In genomic region chr11:2262301-2263011, GRCh38 we compare ENCODE assay signal across 20 cellular contexts. TPM values are rescaled to one million over a fixed set of nuclear protein-coding genes. Genes with fewer than 3 reads are reported as not detected.
"Had no signal": no experiment of that assay in that cellular context is flagged by ENCODE, and none has a peak within 500 bp of the region (broad histone marks: within the 10 kb centered on the region; RNA-seq: fewer than 3 reads in every experiment).

No MANE protein-coding gene starts in this region.

- H3K36me3 ChIP-seq: tibial nerve, vagina had no signal

- DNase-seq: activated CD4-positive, alpha-beta T cell treated with anti-CD3 and anti-CD28 coated beads, Interleukin-2, amount 50 U/mL, for 48 hours; activated CD4-positive, CD25-positive, alpha-beta regulatory T cell treated with anti-CD3 and anti-CD28 coated beads, Interleukin-2, amount 50 U/mL, for 72 hours; activated effector memory CD4-positive, alpha-beta T cell treated with anti-CD3 and anti-CD28 coated beads, Interleukin-2, amount 50 U/mL, for 16 hours; activated T-cell treated with anti-CD3 and anti-CD28 coated beads, Interleukin-2, amount 50 U/mL, for 4 hours; caudate nucleus; effector CD4-positive, alpha-beta T cell; foreskin melanocyte; mesenchymal stem cell; naive thymus-derived CD8-positive, alpha-beta T cell; stimulated activated CD4-positive, alpha-beta T cell treated with anti-CD3 and anti-CD28 coated beads, Interleukin-15, amount 100 ng/mL, for 24 hours; stimulated activated CD4-positive, alpha-beta T cell treated with anti-CD3 and anti-CD28 coated beads, Interleukin-4, amount 100 ng/mL, for 1 hour; stimulated activated naive CD4-positive, alpha-beta T cell; substantia nigra; T-cell; T1000 had no signal

- H3K4me3 Mint-ChIP-seq: activated T-cell treated with anti-CD3 and anti-CD28 coated beads, Interleukin-2, amount 50 U/mL, for 4 hours; naive thymus-derived CD8-positive, alpha-beta T cell; T-cell had no signal

- H3K4me1 ChIP-seq: tibial nerve, vagina had no signal

- H3K27ac Mint-ChIP-seq: activated naive CD4-positive, alpha-beta T cell treated with anti-CD3 and anti-CD28 coated beads, Interleukin-2, amount 50 U/mL, for 72 hours; naive thymus-derived CD8-positive, alpha-beta T cell; T-cell had no signal

- H3K4me3 ChIP-seq: skin epidermis, tibial nerve, vagina had no signal

- H3K9me3 ChIP-seq: tibial nerve, vagina had no signal

- H3K9me3 Mint-ChIP-seq: activated naive CD4-positive, alpha-beta T cell treated with anti-CD3 and anti-CD28 coated beads, Interleukin-2, amount 50 U/mL, for 72 hours; activated T-cell treated with anti-CD3 and anti-CD28 coated beads, Interleukin-2, amount 50 U/mL, for 4 hours; naive thymus-derived CD8-positive, alpha-beta T cell; T-cell had no signal

- H3K27me3 ChIP-seq: tibial nerve, vagina had no signal

- H3K36me3 Mint-ChIP-seq: activated naive CD4-positive, alpha-beta T cell treated with anti-CD3 and anti-CD28 coated beads, Interleukin-2, amount 50 U/mL, for 72 hours; naive thymus-derived CD8-positive, alpha-beta T cell; T-cell had no signal

RNA-seq across cellular contexts. Expression of gene ASCL2, which starts 7.9 kb away (rescaled TPM):
- total RNA-seq: fibroblast of lung had no signal
